In the genomic region with DNA sequence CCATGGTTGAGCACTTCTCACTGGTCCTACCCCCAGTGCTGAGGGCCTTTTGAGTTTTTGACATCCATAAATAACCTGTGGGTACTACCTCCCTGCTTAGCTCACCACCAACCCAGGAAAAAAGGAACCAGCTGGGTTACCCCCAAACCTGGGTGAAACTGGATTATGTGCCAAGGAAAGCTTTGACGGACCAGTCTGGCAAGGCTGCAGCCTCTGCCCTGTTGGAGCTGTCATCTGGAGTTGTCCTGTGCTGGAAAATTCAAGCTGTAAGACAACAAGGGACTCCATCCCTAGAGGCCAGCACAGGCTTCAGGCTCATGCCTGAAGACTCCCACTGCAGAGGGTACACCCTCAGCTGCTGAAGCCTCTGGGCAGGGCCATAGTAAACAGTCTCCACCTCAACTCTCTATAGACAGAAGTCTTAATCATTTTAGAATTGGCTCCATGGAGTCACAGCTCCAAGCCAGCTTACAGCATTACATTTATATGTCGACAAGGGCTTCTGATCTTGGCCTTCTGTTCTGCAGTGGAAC, we compare ENCODE assay signal across 1 cellular context.
TF ChIP-seq lines count a peak whose summit lies in the region.

No MANE protein-coding gene starts in this region.

TF ChIP-seq in GM23338, 12 proteins besides CTCF, POLR2A, EP300 and RAD21 (continued from another document):
- TF ChIP-seq, protein P1, sequence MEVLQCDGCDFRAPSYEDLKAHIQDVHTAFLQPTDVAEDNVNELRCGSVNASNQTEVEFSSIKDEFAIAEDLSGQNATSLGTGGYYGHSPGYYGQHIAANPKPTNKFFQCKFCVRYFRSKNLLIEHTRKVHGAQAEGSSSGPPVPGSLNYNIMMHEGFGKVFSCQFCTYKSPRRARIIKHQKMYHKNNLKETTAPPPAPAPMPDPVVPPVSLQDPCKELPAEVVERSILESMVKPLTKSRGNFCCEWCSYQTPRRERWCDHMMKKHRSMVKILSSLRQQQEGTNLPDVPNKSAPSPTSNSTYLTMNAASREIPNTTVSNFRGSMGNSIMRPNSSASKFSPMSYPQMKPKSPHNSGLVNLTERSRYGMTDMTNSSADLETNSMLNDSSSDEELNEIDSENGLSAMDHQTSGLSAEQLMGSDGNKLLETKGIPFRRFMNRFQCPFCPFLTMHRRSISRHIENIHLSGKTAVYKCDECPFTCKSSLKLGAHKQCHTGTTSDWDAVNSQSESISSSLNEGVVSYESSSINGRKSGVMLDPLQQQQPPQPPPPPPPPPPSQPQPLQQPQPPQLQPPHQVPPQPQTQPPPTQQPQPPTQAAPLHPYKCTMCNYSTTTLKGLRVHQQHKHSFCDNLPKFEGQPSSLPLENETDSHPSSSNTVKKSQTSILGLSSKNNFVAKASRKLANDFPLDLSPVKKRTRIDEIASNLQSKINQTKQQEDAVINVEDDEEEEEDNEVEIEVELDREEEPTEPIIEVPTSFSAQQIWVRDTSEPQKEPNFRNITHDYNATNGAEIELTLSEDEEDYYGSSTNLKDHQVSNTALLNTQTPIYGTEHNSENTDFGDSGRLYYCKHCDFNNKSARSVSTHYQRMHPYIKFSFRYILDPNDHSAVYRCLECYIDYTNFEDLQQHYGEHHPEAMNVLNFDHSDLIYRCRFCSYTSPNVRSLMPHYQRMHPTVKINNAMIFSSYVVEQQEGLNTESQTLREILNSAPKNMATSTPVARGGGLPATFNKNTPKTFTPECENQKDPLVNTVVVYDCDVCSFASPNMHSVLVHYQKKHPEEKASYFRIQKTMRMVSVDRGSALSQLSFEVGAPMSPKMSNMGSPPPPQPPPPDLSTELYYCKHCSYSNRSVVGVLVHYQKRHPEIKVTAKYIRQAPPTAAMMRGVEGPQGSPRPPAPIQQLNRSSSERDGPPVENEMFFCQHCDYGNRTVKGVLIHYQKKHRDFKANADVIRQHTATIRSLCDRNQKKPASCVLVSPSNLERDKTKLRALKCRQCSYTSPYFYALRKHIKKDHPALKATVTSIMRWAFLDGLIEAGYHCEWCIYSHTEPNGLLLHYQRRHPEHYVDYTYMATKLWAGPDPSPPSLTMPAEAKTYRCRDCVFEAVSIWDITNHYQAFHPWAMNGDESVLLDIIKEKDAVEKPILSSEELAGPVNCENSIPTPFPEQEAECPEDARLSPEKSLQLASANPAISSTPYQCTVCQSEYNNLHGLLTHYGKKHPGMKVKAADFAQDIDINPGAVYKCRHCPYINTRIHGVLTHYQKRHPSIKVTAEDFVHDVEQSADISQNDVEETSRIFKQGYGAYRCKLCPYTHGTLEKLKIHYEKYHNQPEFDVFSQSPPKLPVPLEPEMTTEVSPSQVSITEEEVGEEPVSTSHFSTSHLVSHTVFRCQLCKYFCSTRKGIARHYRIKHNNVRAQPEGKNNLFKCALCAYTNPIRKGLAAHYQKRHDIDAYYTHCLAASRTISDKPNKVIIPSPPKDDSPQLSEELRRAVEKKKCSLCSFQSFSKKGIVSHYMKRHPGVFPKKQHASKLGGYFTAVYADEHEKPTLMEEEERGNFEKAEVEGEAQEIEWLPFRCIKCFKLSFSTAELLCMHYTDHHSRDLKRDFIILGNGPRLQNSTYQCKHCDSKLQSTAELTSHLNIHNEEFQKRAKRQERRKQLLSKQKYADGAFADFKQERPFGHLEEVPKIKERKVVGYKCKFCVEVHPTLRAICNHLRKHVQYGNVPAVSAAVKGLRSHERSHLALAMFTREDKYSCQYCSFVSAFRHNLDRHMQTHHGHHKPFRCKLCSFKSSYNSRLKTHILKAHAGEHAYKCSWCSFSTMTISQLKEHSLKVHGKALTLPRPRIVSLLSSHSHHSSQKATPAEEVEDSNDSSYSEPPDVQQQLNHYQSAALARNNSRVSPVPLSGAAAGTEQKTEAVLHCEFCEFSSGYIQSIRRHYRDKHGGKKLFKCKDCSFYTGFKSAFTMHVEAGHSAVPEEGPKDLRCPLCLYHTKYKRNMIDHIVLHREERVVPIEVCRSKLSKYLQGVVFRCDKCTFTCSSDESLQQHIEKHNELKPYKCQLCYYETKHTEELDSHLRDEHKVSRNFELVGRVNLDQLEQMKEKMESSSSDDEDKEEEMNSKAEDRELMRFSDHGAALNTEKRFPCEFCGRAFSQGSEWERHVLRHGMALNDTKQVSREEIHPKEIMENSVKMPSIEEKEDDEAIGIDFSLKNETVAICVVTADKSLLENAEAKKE (CRISPR knock-in tag; IDR thresholded peaks at IDR 0.05), result no peak
- TF ChIP-seq NANOG (IDR thresholded peaks at IDR 0.05; ENCODE audit: borderline replicate concordance) (no peak), EZH2 (IDR thresholded peaks at IDR 0.05; ENCODE audit: low read depth, unreplicated experiment) (no peak), POLR2AphosphoS5 (IDR thresholded peaks at IDR 0.05; ENCODE audit: low read depth) (no peak), EZH2phosphoT487 (IDR thresholded peaks at IDR 0.05; ENCODE audit: unreplicated experiment) (no peak)
